ENCODE assay signal across 1 cellular context in the genomic region with DNA sequence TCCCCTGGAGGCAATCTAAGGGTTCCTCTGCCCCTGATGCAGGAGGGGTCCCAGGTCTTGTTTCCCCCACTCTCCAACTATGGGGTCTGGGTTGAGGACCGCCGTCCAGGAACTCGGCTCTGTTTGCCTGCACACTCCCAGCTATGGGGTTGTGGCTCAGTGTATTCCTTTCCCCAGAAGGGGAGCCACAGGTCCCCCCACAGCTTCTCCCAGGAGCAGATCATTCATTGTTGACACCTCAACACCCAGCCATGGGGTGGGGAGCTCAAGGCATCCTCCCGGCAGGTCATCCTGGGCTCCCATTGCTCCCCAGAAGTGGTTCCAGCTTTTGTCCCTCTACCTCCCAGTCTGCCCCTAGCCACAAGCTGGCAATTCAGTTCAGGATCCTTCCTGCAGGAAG.
TF ChIP-seq lines count a peak whose summit lies in the region.

No MANE protein-coding gene starts in this region.

TF ChIP-seq in endothelial cell of umbilical vein, 7 proteins besides CTCF, POLR2A, EP300 and RAD21:
- no peak for TF ChIP-seq FOS (IDR thresholded peaks at IDR 0.05; ENCODE audit: borderline replicate concordance, insufficient read depth, low read length)
